Comparison of ENCODE assay signal across 6 cellular contexts in genomic region chr15:27833974-27834373, GRCh38.
"Had no signal": no experiment of that assay in that cellular context is flagged by ENCODE, and none has a peak within 500 bp of the region (broad histone marks: within the 10 kb centered on the region; RNA-seq: fewer than 3 reads in every experiment).

No MANE protein-coding gene starts in this region.

- DNase-seq: GOT3, H7, HCEC 1CT, IMR-90, KG1 had no signal

- H3K4me3 ChIP-seq: K562 had no signal

- ATAC-seq: K562 had no signal
